In the genomic region with DNA sequence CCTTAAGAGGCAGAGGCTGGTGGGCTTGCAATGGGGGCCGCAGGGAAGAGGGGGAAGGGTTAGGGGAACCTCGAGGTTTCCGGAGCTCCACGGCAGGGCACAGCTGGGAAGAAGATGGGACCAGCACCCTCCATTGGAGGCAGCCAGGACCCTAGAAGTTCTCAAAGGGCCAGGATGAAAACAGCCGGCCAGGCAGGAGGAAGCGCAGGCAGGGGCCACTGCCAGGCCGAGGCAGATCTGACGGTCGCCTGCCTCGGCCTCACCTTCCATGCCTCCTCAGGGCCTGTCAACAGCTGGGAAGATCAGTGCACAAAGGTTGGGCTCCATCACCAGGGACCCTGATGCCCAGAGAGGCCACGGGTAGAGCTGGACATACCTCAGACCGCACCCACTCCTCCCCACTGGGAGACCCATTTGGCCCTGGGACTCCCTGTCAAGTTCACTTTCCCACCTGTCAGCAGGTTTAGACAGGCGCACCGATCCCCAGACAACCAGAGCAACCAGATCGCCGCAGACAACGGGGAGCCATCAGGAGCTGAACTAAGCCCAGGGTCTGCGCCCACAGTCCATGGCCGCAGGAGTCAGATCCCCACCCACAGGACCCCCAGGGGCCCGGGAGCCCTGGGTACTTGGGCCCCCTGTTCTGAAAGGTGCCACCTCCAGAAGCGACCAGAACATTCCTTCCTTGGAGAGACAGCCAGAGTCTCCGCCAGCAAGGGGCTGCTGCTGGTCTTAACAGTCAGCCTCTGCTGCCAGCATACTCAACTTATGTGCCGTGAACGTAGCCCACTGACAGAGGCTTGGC, we compare ENCODE assay signal across 10 cellular contexts. TPM values are rescaled to one million over a fixed set of nuclear protein-coding genes. Genes with fewer than 3 reads are reported as not detected.
DNase-seq lines count a peak whose midpoint lies in the region; ATAC-seq and TF ChIP-seq lines count a peak whose summit lies in the region.
"Had no signal": no experiment of that assay in that cellular context is flagged by ENCODE, and none has a peak within 500 bp of the region (broad histone marks: within the 10 kb centered on the region; RNA-seq: fewer than 3 reads in every experiment).

No MANE protein-coding gene starts in this region.

- H3K36me3 Mint-ChIP-seq in activated CD8-positive, alpha-beta T cell treated with anti-CD3 and anti-CD28 coated beads for 36 hours (ENCODE audit: low read depth): peaks cover 29% of the 10 kb centered on the region
- no peaks in the 10 kb centered on the region for H3K36me3 Mint-ChIP-seq in immature natural killer cell

- no peaks in the 10 kb centered on the region for H3K27me3 ChIP-seq in stomach

- no peak for ATAC-seq in activated CD8-positive, alpha-beta T cell treated with anti-CD3 and anti-CD28 coated beads for 36 hours
- ATAC-seq in HG02852 (IDR thresholded peaks at IDR 0.05; ENCODE audit: unreplicated experiment): no peak
- ATAC-seq in GM18867 (IDR thresholded peaks at IDR 0.05; ENCODE audit: unreplicated experiment): no peak
- no peak for ATAC-seq in GM21526 (IDR thresholded peaks at IDR 0.05; ENCODE audit: low FRiP score, unreplicated experiment)

- intact Hi-C loops in activated CD8-positive, alpha-beta T cell treated with anti-CD3 and anti-CD28 coated beads for 36 hours (cut with micrococcal nuclease): no loop called here
- intact Hi-C loops in stomach (cut with DNase I; ENCODE audit: low total_unique reads): no loop called here

- peak overlapping the region; percentile 84 for H3K4me3 Mint-ChIP-seq in activated CD8-positive, alpha-beta T cell treated with anti-CD3 and anti-CD28 coated beads for 36 hours
- H3K4me3 Mint-ChIP-seq in immature natural killer cell: peak overlapping the region in 4 of 5 donors; percentile 59 to 83 (median 77)

- no peak for TF ChIP-seq CTCF in activated CD8-positive, alpha-beta T cell treated with anti-CD3 and anti-CD28 coated beads for 36 hours (IDR thresholded peaks at IDR 0.05)
- no peak for TF ChIP-seq CTCF in stomach (IDR thresholded peaks at IDR 0.05)

- H3K9me3 ChIP-seq in stomach: no peaks in the 10 kb centered on the region
- H3K9me3 ChIP-seq: prostate gland had no signal

- DNase-seq in activated CD8-positive, alpha-beta memory T cell treated with anti-CD3 and anti-CD28 coated beads for 24 hours: peak; percentile 54
- DNase-seq in activated CD8-positive, alpha-beta memory T cell treated with anti-CD3 and anti-CD28 coated beads, Interleukin-2, amount 50 U/mL, for 4 hours: no peak
- DNase-seq in activated CD8-positive, alpha-beta T cell treated with anti-CD3 and anti-CD28 coated beads for 36 hours: no peak
- no peak for DNase-seq in immature natural killer cell
- peak; percentile 24 for DNase-seq in stomach
- DNase-seq: NCI-H446 had no signal

- H3K4me1 ChIP-seq in stomach: peaks cover 21 to 63% (median 39%) of the 10 kb centered on the region in 4 donors

- H3K27me3 Mint-ChIP-seq in activated CD8-positive, alpha-beta T cell treated with anti-CD3 and anti-CD28 coated beads for 36 hours: no peaks in the 10 kb centered on the region
- peaks cover 0 to 3% (median 0%) of the 10 kb centered on the region in 3 donors for H3K27me3 Mint-ChIP-seq in immature natural killer cell (ENCODE audit: low read depth in 3 of 3)

- TF ChIP-seq POLR2A in stomach (IDR thresholded peaks at IDR 0.05): no peak

- peaks cover 0 to 4% (median 0%) of the 10 kb centered on the region in 4 donors for H3K36me3 ChIP-seq in stomach
- H3K36me3 ChIP-seq: prostate gland had no signal

- 90 to 96% (median 94%) methylated on average over 19 to 24 of the region's 24 CpGs for WGBS in stomach, 5 donors

- peak overlapping the region; percentile 83 for H3K27ac Mint-ChIP-seq in activated CD8-positive, alpha-beta T cell treated with anti-CD3 and anti-CD28 coated beads for 36 hours
- H3K27ac Mint-ChIP-seq in immature natural killer cell: no peak overlapping the region

- CTCF ChIA-PET in activated CD8-positive, alpha-beta T cell treated with anti-CD3 and anti-CD28 coated beads for 36 hours (lab: Charles Lee): no interaction called here

- no peak overlapping the region for H3K4me3 ChIP-seq in stomach
- H3K4me3 ChIP-seq: prostate gland had no signal

- no peaks in the 10 kb centered on the region for H3K9me3 Mint-ChIP-seq in activated CD8-positive, alpha-beta T cell treated with anti-CD3 and anti-CD28 coated beads for 36 hours
- H3K9me3 Mint-ChIP-seq in immature natural killer cell: no peaks in the 10 kb centered on the region

- POLR2A ChIA-PET in activated CD8-positive, alpha-beta T cell treated with anti-CD3 and anti-CD28 coated beads for 36 hours (lab: Charles Lee): interaction anchor here (0.6 to 0.9 kb wide), 2 partner anchors 18 to 35 kb away, joined by 3 read pairs; no protein-coding TSS in a partner anchor

- no peak overlapping the region for H3K27ac ChIP-seq in stomach
- H3K27ac ChIP-seq: prostate gland had no signal

- H3K4me1 Mint-ChIP-seq in activated CD8-positive, alpha-beta T cell treated with anti-CD3 and anti-CD28 coated beads for 36 hours (ENCODE audit: low read depth): peaks cover 28% of the 10 kb centered on the region
- H3K4me1 Mint-ChIP-seq in immature natural killer cell: peaks cover 4 to 5% of the 10 kb centered on the region in 2 donors

- TF ChIP-seq EP300 in stomach (IDR thresholded peaks at IDR 0.05): no peak

RNA-seq across cellular contexts. Expression of a gene that starts 2.2 kb away (rescaled TPM):
- total RNA-seq in activated CD8-positive, alpha-beta T cell treated with anti-CD3 and anti-CD28 coated beads for 36 hours: 10 to 100 TPM; 40.1 to 46.1 TPM
- 1 to 10 TPM in 2 of 3 donors, under 1 TPM in 1; 0.84 to 7.1 (median 1.7) TPM for polyA plus RNA-seq in immature natural killer cell
- total RNA-seq in stomach: 10 to 100 TPM in 1 of 5 donors, 1 to 10 TPM in 4; 3.1 to 23.3 (median 3.9) TPM
- 1 to 10 TPM; 2.9 to 9.9 (median 6.7) TPM for polyA plus RNA-seq in stomach

Comparison
In these comparisons a context has a peak if more than half of its experiments do, and no peak if none do; other contexts are left out.
1. DNase-seq: peak in activated CD8-positive, alpha-beta memory T cell treated with anti-CD3 and anti-CD28 coated beads for 24 hours (single experiment) and stomach (single experiment); none in activated CD8-positive, alpha-beta memory T cell treated with anti-CD3 and anti-CD28 coated beads, Interleukin-2, amount 50 U/mL, for 4 hours (single experiment), activated CD8-positive, alpha-beta T cell treated with anti-CD3 and anti-CD28 coated beads for 36 hours (single experiment) and immature natural killer cell (0 of 3).